ENCODE assay signal across 11 cellular contexts in genomic region chr2:24917731-24918325, GRCh38. TPM values are rescaled to one million over a fixed set of nuclear protein-coding genes. Genes with fewer than 3 reads are reported as not detected.
DNase-seq lines count a peak whose midpoint lies in the region; ATAC-seq and TF ChIP-seq lines count a peak whose summit lies in the region.
"Had no signal": no experiment of that assay in that cellular context is flagged by ENCODE, and none has a peak within 500 bp of the region (broad histone marks: within the 10 kb centered on the region; RNA-seq: fewer than 3 reads in every experiment).

No MANE protein-coding gene starts in this region.

- H3K4me3 ChIP-seq in BLaER1, result peak overlapping the region; percentile 84

- ATAC-seq in HG02763 (IDR thresholded peaks at IDR 0.05; ENCODE audit: unreplicated experiment), result no peak
- ATAC-seq: pancreas had no signal

- H3K27me3 ChIP-seq in BLaER1, result no peaks in the 10 kb centered on the region
- H3K27me3 ChIP-seq: pancreas had no signal

- H3K4me1 Mint-ChIP-seq in HFFc6 (ENCODE audit: low read depth) (peaks cover 42% of the 10 kb centered on the region), neural crest cell (peaks cover 26% of the 10 kb centered on the region)

- peak overlapping the region; percentile 91 for H3K4me2 ChIP-seq in BLaER1

- H4K20me1 ChIP-seq in BLaER1, result peaks cover 61% of the 10 kb centered on the region

- H3K9ac ChIP-seq in BLaER1, result no peak overlapping the region

- H3K36me3 Mint-ChIP-seq in HFFc6 (ENCODE audit: low read depth), result peaks cover 6% of the 10 kb centered on the region; the same call in 1 of the 2 replicates
- peaks cover 4% of the 10 kb centered on the region for H3K36me3 Mint-ChIP-seq in neural crest cell (ENCODE audit: low read depth)

- H3K27ac ChIP-seq in BLaER1 (no peak overlapping the region), caudate nucleus (ENCODE audit: low read depth, low read length) (peak overlapping the region; percentile 70)
- H3K27ac ChIP-seq: pancreas had no signal

- no peak for TF ChIP-seq CTCF in HFFc6 (IDR thresholded peaks at IDR 0.05)
- TF ChIP-seq CTCF in neural crest cell (conservative IDR thresholded peaks at IDR 0.05), result no peak

- H3K4me3 Mint-ChIP-seq in HFFc6 (peak overlapping the region; percentile 94), neural crest cell (peak overlapping the region; percentile 95)

- H3K9me3 ChIP-seq in BLaER1, result no peaks in the 10 kb centered on the region
- H3K9me3 ChIP-seq: pancreas had no signal

- DNase-seq in HFFc6 (no peak), caudate nucleus (lab: John Stamatoyannopoulos, UW) (no peak), neural crest cell (ENCODE audit: low read depth, low spot score) (no peak), SIG-M5 treated with dmso at 0.1 percent for 504 hours (lab: John Stamatoyannopoulos, UW; ENCODE audit: unreplicated experiment) (no peak), AG08395 (ENCODE audit: low spot score) (no peak), NCI-H146 treated with DMSO at 0.1 percent for 48 hours (lab: John Stamatoyannopoulos, UW; ENCODE audit: unreplicated experiment) (no peak)
- DNase-seq: hypothalamus, NCI-H1092, pancreas had no signal

- H3K27me3 Mint-ChIP-seq in HFFc6 (ENCODE audit: insufficient read depth), result no peaks in the 10 kb centered on the region; the same call in none of the 2 replicates
- H3K27me3 Mint-ChIP-seq in neural crest cell (ENCODE audit: low read depth), result peaks cover 2% of the 10 kb centered on the region

- H3K9me3 Mint-ChIP-seq in HFFc6 (no peaks in the 10 kb centered on the region), neural crest cell (no peaks in the 10 kb centered on the region)

- peak overlapping the region; percentile 79; the same call in 1 of the 2 replicates for H3K27ac Mint-ChIP-seq in HFFc6
- H3K27ac Mint-ChIP-seq in neural crest cell (ENCODE audit: unreplicated experiment), result no peak overlapping the region

- peaks cover 46% of the 10 kb centered on the region for H3K36me3 ChIP-seq in BLaER1
- H3K36me3 ChIP-seq: pancreas had no signal

- H3K4me1 ChIP-seq in BLaER1, result peaks cover 60% of the 10 kb centered on the region
- H3K4me1 ChIP-seq: pancreas had no signal

RNA-seq across cellular contexts. Expression of gene ADCY3, which starts 2.2 kb away (rescaled TPM):
- 10 to 100 TPM; 54.4 to 80.7 (median 72.0) TPM for total RNA-seq in HFFc6 (2021; fragmentation: NEBNext Ultra II Directional; extraction: Animal tissue kit (Norgen Biotek cat#: 25700))
- 48.1 and 49.2 TPM in 2 replicates for total RNA-seq in neural crest cell

RNA-seq across cellular contexts. Expression of gene DNAJC27, which starts 53.9 kb away (rescaled TPM):
- total RNA-seq in HFFc6 (2021; fragmentation: NEBNext Ultra II Directional; extraction: Animal tissue kit (Norgen Biotek cat#: 25700)), result 1 to 10 TPM; 2.8 to 3.9 (median 3.6) TPM
- total RNA-seq in neural crest cell, result 6.9 and 8.1 TPM in 2 replicates
